In genomic region chr2:20934226-20934625, GRCh38 we compare ENCODE assay signal across 27 cellular contexts.
"Had no signal": no experiment of that assay in that cellular context is flagged by ENCODE, and none has a peak within 500 bp of the region (broad histone marks: within the 10 kb centered on the region; RNA-seq: fewer than 3 reads in every experiment).

No MANE protein-coding gene starts in this region.

- H3K36me3 ChIP-seq: ascending aorta, MG63, Peyer's patch, SJCRH30 had no signal

- H3K36me3 Mint-ChIP-seq: activated naive CD4-positive, alpha-beta T cell treated with anti-CD3 and anti-CD28 coated beads, Interleukin-2, amount 50 U/mL, for 24 hours had no signal

- H3K4me3 Mint-ChIP-seq: activated CD8-positive, alpha-beta T cell treated with anti-CD3 and anti-CD28 coated beads, Interleukin-2, amount 10 ng/mL, durations not matched to agents 7 days and 5 days; activated naive CD4-positive, alpha-beta T cell treated with anti-CD3 and anti-CD28 coated beads, Interleukin-2, amount 50 U/mL, for 24 hours; activated T-helper 1 cell treated with anti-CD3 and anti-CD28 coated beads, Interleukin-12 subunit alpha, Interleukin-12 subunit beta, Interleukin-2, Interleukin-4 antibody, amounts not matched to agents 30 ng/mL and 10 ng/mL and 1 ng/mL, durations not matched to agents 14 hours and 24 hours and 36 hours; T-helper 1 cell treated with Interleukin-12 subunit alpha and Interleukin-12 subunit beta and Interleukin-4 antibody, amounts not matched to agents 30 μg/mL and 1 μg/mL, for 36 hours had no signal

- H3K4me1 ChIP-seq: body of pancreas, Peyer's patch, SJCRH30 had no signal

- H3K9me3 Mint-ChIP-seq: activated T-helper 1 cell treated with anti-CD3 and anti-CD28 coated beads, Interleukin-12 subunit alpha, Interleukin-12 subunit beta, Interleukin-2, Interleukin-4 antibody, amounts not matched to agents 30 ng/mL and 10 ng/mL and 1 ng/mL, durations not matched to agents 14 hours and 24 hours and 36 hours; T-helper 1 cell treated with Interleukin-12 subunit alpha and Interleukin-12 subunit beta and Interleukin-4 antibody, amounts not matched to agents 30 μg/mL and 1 μg/mL, for 36 hours had no signal

- H3K4me1 Mint-ChIP-seq: activated naive CD4-positive, alpha-beta T cell treated with anti-CD3 and anti-CD28 coated beads, Interleukin-2, amount 50 U/mL, for 24 hours had no signal

- H3K27ac ChIP-seq: ascending aorta, body of pancreas, Peyer's patch, RWPE1, SJCRH30 had no signal

- H3K27me3 ChIP-seq: ascending aorta, body of pancreas, MG63, Peyer's patch, SJCRH30 had no signal

- ATAC-seq: activated CD4-positive, CD25-positive, alpha-beta regulatory T cell treated with anti-CD3 and anti-CD28 coated beads, Interleukin-2, amount 50 U/mL, for 24 hours; activated CD8-positive, alpha-beta T cell treated with anti-CD3 and anti-CD28 coated beads, Interleukin-2, amount 10 ng/mL, durations not matched to agents 7 days and 5 days; body of pancreas had no signal

- H3K27ac Mint-ChIP-seq: activated CD8-positive, alpha-beta T cell treated with anti-CD3 and anti-CD28 coated beads, Interleukin-2, amount 10 ng/mL, durations not matched to agents 7 days and 5 days; activated naive CD4-positive, alpha-beta T cell treated with anti-CD3 and anti-CD28 coated beads, Interleukin-2, amount 50 U/mL, for 24 hours; activated T-helper 1 cell treated with anti-CD3 and anti-CD28 coated beads, Interleukin-12 subunit alpha, Interleukin-12 subunit beta, Interleukin-2, Interleukin-4 antibody, amounts not matched to agents 30 ng/mL and 10 ng/mL and 1 ng/mL, durations not matched to agents 14 hours and 24 hours and 36 hours; T-helper 1 cell treated with Interleukin-12 subunit alpha and Interleukin-12 subunit beta and Interleukin-4 antibody, amounts not matched to agents 30 μg/mL and 1 μg/mL, for 36 hours had no signal

- DNase-seq: activated CD4-positive, alpha-beta T cell treated with anti-CD3 and anti-CD28 coated beads for 48 hours; activated CD4-positive, alpha-beta T cell treated with anti-CD3 and anti-CD28 coated beads, Interleukin-2, amount 50 U/mL, for 4 hours; activated CD8-positive, alpha-beta memory T cell treated with anti-CD3 and anti-CD28 coated beads, Interleukin-2, amount 50 U/mL, for 48 hours; activated CD8-positive, alpha-beta T cell treated with anti-CD3 and anti-CD28 coated beads, Interleukin-2, amount 10 ng/mL, durations not matched to agents 7 days and 5 days; activated effector memory CD4-positive, alpha-beta T cell treated with Interleukin-2 at 50 U/mL for 16 hours; activated naive CD4-positive, alpha-beta T cell; activated T-cell treated with anti-CD3 and anti-CD28 coated beads, Interleukin-2, amount 50 U/mL, for 1 hour; amniotic stem cell; body of pancreas; central memory CD4-positive, alpha-beta T cell; MG63; MV-4-11; NCI-H1092 treated with DMSO at 0.1 percent for 48 hours; NCI-H146; NCI-H2029; NCI-H2107; NCI-H774; NK-92 treated with Interleukin-12 subunit alpha and Interleukin-12 subunit beta, amount 100 ng/mL, for 24 hours; Peyer's patch; Right ventricle myocardium superior; SJCRH30 had no signal

- H3K9me3 ChIP-seq: ascending aorta, body of pancreas, MG63, Peyer's patch, SJCRH30 had no signal

- H3K4me3 ChIP-seq: ascending aorta, body of pancreas, MG63, Peyer's patch, SJCRH30 had no signal
